In genomic region chr1:53449026-53449425, GRCh38 we compare ENCODE assay signal across 14 cellular contexts. TPM values are rescaled to one million over a fixed set of nuclear protein-coding genes. Genes with fewer than 3 reads are reported as not detected.
DNase-seq lines count a peak whose midpoint lies in the region; ATAC-seq and TF ChIP-seq lines count a peak whose summit lies in the region.
"Had no signal": no experiment of that assay in that cellular context is flagged by ENCODE, and none has a peak within 500 bp of the region (broad histone marks: within the 10 kb centered on the region; RNA-seq: fewer than 3 reads in every experiment).

No MANE protein-coding gene starts in this region.

- no peaks in the 10 kb centered on the region for H3K27me3 ChIP-seq in AG04450 (ENCODE audit: control insufficient read depth, insufficient read depth, low read length)
- H3K27me3 ChIP-seq in HUES64 (ENCODE audit: insufficient read depth, low read length) = no peaks in the 10 kb centered on the region
- no peaks in the 10 kb centered on the region for H3K27me3 ChIP-seq in brain microvascular endothelial cell (replicated peaks)

- H3K9ac ChIP-seq in HUES64 (ENCODE audit: low read depth, low read length) = peak overlapping the region; percentile 50; the same call in 1 of the 2 replicates

- DNase-seq in AG04450 (ENCODE audit: low read depth, low spot score) (peak; percentile 51), brain microvascular endothelial cell (peak; percentile 68), islet precursor cell (peak; percentile 66), dermis blood vessel endothelial cell (no peak), iPS-NIHi7 (ENCODE audit: extremely low spot score) (no peak), KBM-7 (no peak)
- DNase-seq: activated CD8-positive, alpha-beta T cell treated with anti-CD3 and anti-CD28 coated beads for 36 hours; activated naive CD4-positive, alpha-beta T cell treated with anti-CD3 and anti-CD28 coated beads for 36 hours; AML-193; heart right ventricle; midbrain; NCI-H1930 had no signal

- H3K4me3 ChIP-seq in AG04450 (ENCODE audit: low read depth, low read length) (no peak overlapping the region), HUES64 (ENCODE audit: low read length) (no peak overlapping the region), brain microvascular endothelial cell (ENCODE audit: low read depth, low read length) (no peak overlapping the region)
- H3K4me3 ChIP-seq: heart right ventricle had no signal

- no peak for ATAC-seq in HG02642 (IDR thresholded peaks at IDR 0.05; ENCODE audit: poor library complexity, unreplicated experiment)
- ATAC-seq: activated CD8-positive, alpha-beta T cell treated with anti-CD3 and anti-CD28 coated beads for 36 hours; heart right ventricle had no signal

- H3K27ac ChIP-seq in AG04450 (ENCODE audit: low read depth, low read length) (peak overlapping the region; percentile 75), HUES64 (ENCODE audit: low read depth, low read length) (peak overlapping the region; percentile 85), brain microvascular endothelial cell (peak overlapping the region; percentile 60)
- H3K27ac ChIP-seq: heart right ventricle had no signal

- CTCF ChIA-PET in AG04450 (lab: Charles Lee) = interaction anchor here (0.6 to 1.6 kb wide), 6 partner anchors 19 to 305 kb away, joined by 3 to 6 read pairs (median 3); no protein-coding TSS in a partner anchor

- H3K4me1 ChIP-seq in HUES64 (ENCODE audit: insufficient read depth, low read length) = peaks cover 41% of the 10 kb centered on the region
- H3K4me1 ChIP-seq: heart right ventricle had no signal

- 25% methylated on average over 3 of the region's 3 CpGs for WGBS in HUES64

- TF ChIP-seq CTCF in AG04450 (IDR thresholded peaks at IDR 0.05; ENCODE audit: low read depth, low read length) (no peak), brain microvascular endothelial cell (IDR thresholded peaks at IDR 0.05; ENCODE audit: low read depth, low read length, missing control alignments) (no peak)

- POLR2A ChIA-PET in AG04450 (lab: Yijun Ruan, JAX) = interaction anchor here (1.4 kb wide), 1 partner anchor 36 kb away, joined by 7 read pairs; no protein-coding TSS in a partner anchor

- no peaks in the 10 kb centered on the region for H3K9me3 ChIP-seq in AG04450 (ENCODE audit: control insufficient read depth, insufficient read depth, low read length)
- H3K9me3 ChIP-seq in HUES64 (ENCODE audit: insufficient read depth, low read depth, low read length) = 0 out of 2 replicates have a peak, but pooled peaks cover 2% of the 10 kb centered on the region
- H3K9me3 ChIP-seq: heart right ventricle had no signal

- no peaks in the 10 kb centered on the region for H3K36me3 ChIP-seq in HUES64 (ENCODE audit: insufficient read depth, low read length)
- H3K36me3 ChIP-seq in brain microvascular endothelial cell (replicated peaks) = no peaks in the 10 kb centered on the region
- H3K36me3 ChIP-seq: heart right ventricle had no signal

- in situ Hi-C loops in brain microvascular endothelial cell (cut with HindIII; ENCODE audit: low pct_ligation_motif_present, low sequenced_read_pairs) = no loop called here
- in situ Hi-C loops in KBM-7 (cut with MboI; ENCODE audit: low pct_unique_long_range_greater_than_20kb, low sequenced_read_pairs) = no loop called here

RNA-seq across cellular contexts. Expression of gene DMRTB1, which starts 10.2 kb away (rescaled TPM):
- polyA plus RNA-seq in AG04450 (2011; rRNA removed) = not detected in 2 replicates
- not detected in 2 replicates for polyA minus RNA-seq in AG04450 (2011; rRNA and poly(A)+ RNA removed)
- not detected for polyA plus RNA-seq in HUES64 (2013, experiment 1 of 2)
- polyA plus RNA-seq in HUES64 (2013, experiment 2 of 2) = 0.13 TPM
- not detected in 2 replicates for total RNA-seq in dermis blood vessel endothelial cell
- total RNA-seq: activated CD8-positive, alpha-beta T cell treated with anti-CD3 and anti-CD28 coated beads for 36 hours; activated naive CD4-positive, alpha-beta T cell treated with anti-CD3 and anti-CD28 coated beads for 36 hours; heart right ventricle had no signal
- polyA plus RNA-seq: heart right ventricle had no signal

Comparison
In these comparisons a context has a peak if more than half of its experiments do, and no peak if none do; other contexts are left out.
1. DNase-seq: peak in AG04450 (single experiment), brain microvascular endothelial cell (single experiment) and islet precursor cell (single experiment); none in dermis blood vessel endothelial cell (single experiment), iPS-NIHi7 (single experiment) and KBM-7 (single experiment).
2. Peak in every context shown above with its lines, with median percentiles within 50 percentile points of each other: H3K27ac ChIP-seq.